1 cellular context compared by ENCODE assay signal in genomic region chr3:125996751-125997150, GRCh38.
TF ChIP-seq lines count a peak whose summit lies in the region.
"Not testable (repeated sequence)": the region's sequence is repeated elsewhere in the genome, so short reads cannot be mapped to it uniquely, and the experiment has no call there.

No MANE protein-coding gene starts in this region.

TF ChIP-seq in HepG2, 621 proteins besides CTCF, POLR2A, EP300 and RAD21 (continued from another document):
- TF ChIP-seq ARID5B (CRISPR knock-in tag; IDR thresholded peaks at IDR 0.05) (peak; percentile 49; the same call in 1 of the 2 replicates), ZNF501 (CRISPR knock-in tag; IDR thresholded peaks at IDR 0.05) (peak; percentile 39), SALL1 (CRISPR knock-in tag; IDR thresholded peaks at IDR 0.05) (peak; percentile 13; the same call in 1 of the 2 replicates), FOSL2 (CRISPR knock-in tag; IDR thresholded peaks at IDR 0.05) (0 out of 2 replicates have a peak, but pooled peaks have one; percentile 18), RARA (CRISPR knock-in tag; IDR thresholded peaks at IDR 0.05) (peak; percentile 28; the same call in 1 of the 2 replicates), YY1 (IDR thresholded peaks at IDR 0.05; ENCODE audit: insufficient read depth, insufficient replicate concordance, low read depth, low read length) (peak; percentile 69), ZNF317 (CRISPR knock-in tag; IDR thresholded peaks at IDR 0.05) (peak; percentile 57; the same call in 1 of the 2 replicates), FOXA3 (CRISPR knock-in tag; IDR thresholded peaks at IDR 0.05) (peak; percentile 66), PATZ1 (CRISPR knock-in tag; IDR thresholded peaks at IDR 0.05) (peak; percentile 29; the same call in 1 of the 2 replicates), RXRA (CRISPR knock-in tag; IDR thresholded peaks at IDR 0.05) (0 out of 2 replicates have a peak, but pooled peaks have one; percentile 16), SAP130 (CRISPR knock-in tag; IDR thresholded peaks at IDR 0.05; ENCODE audit: low read depth) (peak; percentile 46), PHF8 (CRISPR knock-in tag; IDR thresholded peaks at IDR 0.05) (0 out of 2 replicates have a peak, but pooled peaks have one; percentile 19), ELF3 (CRISPR knock-in tag; IDR thresholded peaks at IDR 0.05) (0 out of 2 replicates have a peak, but pooled peaks have one; percentile 30), ARID4A (CRISPR knock-in tag; IDR thresholded peaks at IDR 0.05; ENCODE audit: borderline replicate concordance) (0 out of 2 replicates have a peak, but pooled peaks have one; percentile 17), LCORL (CRISPR knock-in tag; IDR thresholded peaks at IDR 0.05) (0 out of 2 replicates have a peak, but pooled peaks have one; percentile 19), FOXA1 (CRISPR knock-in tag; IDR thresholded peaks at IDR 0.05) (peak; percentile 53)
- TF ChIP-seq LCORL, FOXA1 (IDR thresholded peaks at IDR 0.05): not testable (repeated sequence)
